ENCODE assay signal across 8 cellular contexts in genomic region chr3:136861890-136862610, GRCh38. TPM values are rescaled to one million over a fixed set of nuclear protein-coding genes. Genes with fewer than 3 reads are reported as not detected.
DNase-seq lines count a peak whose midpoint lies in the region; ATAC-seq, FAIRE-seq and TF ChIP-seq lines count a peak whose summit lies in the region.

NCK1 (plus strand) TSS chr3:136862208; CDS start chr3:136928002, 65,794 bp downstream.

- peak within 1 kb of the TSS; percentile 81 for H2AFZ ChIP-seq in Loucy (ENCODE audit: low read length)

- no peaks in the 10 kb centered on the region for H3K9me3 ChIP-seq in ES-I3 (ENCODE audit: control insufficient read depth, insufficient read depth, low read length)
- no peaks in the 10 kb centered on the region; the same call in 1 of the 2 replicates for H3K9me3 ChIP-seq in Loucy (ENCODE audit: insufficient read depth, low read depth, low read length)

- H3K79me2 ChIP-seq in Loucy (ENCODE audit: insufficient read depth, low read length) = peaks cover 93% of the 10 kb centered on the region

- no peaks in the 10 kb centered on the region for H3K9me2 ChIP-seq in Loucy (replicated peaks; ENCODE audit: low read depth, low read length)

- peak; percentile 99 for ATAC-seq in natural killer cell treated with Interleukin-12 subunit alpha and Interleukin-12 subunit beta and Interleukin-15 and Interleukin-18, amount 100 ng/mL, for 72 hours
- ATAC-seq in stimulated activated naive CD8-positive, alpha-beta T cell treated with anti-CD3 and anti-CD28 coated beads, Interleukin-15, Interleukin-2, amounts not matched to agents 100 U/mL and 50 U/mL, for 24 hours = peak; percentile 99

- peaks cover 42 to 45% of the 10 kb centered on the region in 2 donors for H3K4me1 Mint-ChIP-seq in natural killer cell treated with Interleukin-12 subunit alpha and Interleukin-12 subunit beta and Interleukin-15 and Interleukin-18, amount 100 ng/mL, for 72 hours (ENCODE audit: low read depth in 2 of 2)

- H3K27me3 ChIP-seq in Loucy (ENCODE audit: insufficient read depth, low read length, poor library complexity, severe bottlenecking) = no peaks in the 10 kb centered on the region

- peaks cover 1% of the 10 kb centered on the region for H3K36me3 Mint-ChIP-seq in natural killer cell treated with Interleukin-12 subunit alpha and Interleukin-12 subunit beta and Interleukin-15 and Interleukin-18, amount 100 ng/mL, for 72 hours

- H3K4me3 Mint-ChIP-seq in natural killer cell treated with Interleukin-12 subunit alpha and Interleukin-12 subunit beta and Interleukin-15 and Interleukin-18, amount 100 ng/mL, for 72 hours = peak within 1 kb of the TSS; percentile 92

- H3K9ac ChIP-seq in ES-I3 (ENCODE audit: low read depth, low read length) = peak within 1 kb of the TSS; percentile 90
- peak within 1 kb of the TSS; percentile 86 for H3K9ac ChIP-seq in Loucy (ENCODE audit: low read depth, low read length, poor library complexity, severe bottlenecking)

- no peaks in the 10 kb centered on the region for H3K36me3 ChIP-seq in ES-I3 (ENCODE audit: insufficient read depth, low read length)
- no peaks in the 10 kb centered on the region for H3K36me3 ChIP-seq in Loucy (ENCODE audit: insufficient read depth, low read length)

- H4K20me1 ChIP-seq in Loucy (ENCODE audit: insufficient read depth, low read length, poor library complexity, severe bottlenecking) = peaks cover 52% of the 10 kb centered on the region

- peak within 1 kb of the TSS; percentile 91 for H3K4me3 ChIP-seq in Loucy (ENCODE audit: low read length, poor library complexity, severe bottlenecking)

- DNase-seq in H54 (ENCODE audit: insufficient read length, low spot score) (peak; percentile 89), fibroblast of peridontal ligament (ENCODE audit: extremely low read depth) (peak; percentile 96)
- peak; percentile 98 for DNase-seq in activated T-helper 9 cell treated with anti-CD3 and anti-CD28 coated beads, Interleukin-2, amount 50 U/mL, for 16 hours (ENCODE audit: low read depth)
- DNase-seq in natural killer cell treated with Interleukin-12 subunit alpha and Interleukin-12 subunit beta and Interleukin-15 and Interleukin-18, amount 100 ng/mL, for 72 hours (ENCODE audit: low spot score) = peak; percentile 99
- DNase-seq in stimulated activated naive CD8-positive, alpha-beta T cell treated with anti-CD3 and anti-CD28 coated beads, Interleukin-15, Interleukin-2, amounts not matched to agents 100 U/mL and 50 U/mL, for 24 hours = peak; percentile 96

- H3K4me2 ChIP-seq in Loucy (ENCODE audit: low read depth, low read length, poor library complexity, severe bottlenecking) = peak within 1 kb of the TSS; percentile 99

- TF ChIP-seq POLR2A in H54 (IDR thresholded peaks at IDR 0.05; ENCODE audit: low read depth, low read length) = peak; percentile 96
- peak; percentile 98 for TF ChIP-seq POLR2A in Raji (IDR thresholded peaks at IDR 0.05; ENCODE audit: insufficient read depth, low read depth, low read length)

- H3K27ac Mint-ChIP-seq in natural killer cell treated with Interleukin-12 subunit alpha and Interleukin-12 subunit beta and Interleukin-15 and Interleukin-18, amount 100 ng/mL, for 72 hours = peak within 1 kb of the TSS; percentile 96 to 97

- no peaks in the 10 kb centered on the region for H3K27me3 Mint-ChIP-seq in natural killer cell treated with Interleukin-12 subunit alpha and Interleukin-12 subunit beta and Interleukin-15 and Interleukin-18, amount 100 ng/mL, for 72 hours

- peak; percentile 45 for TF ChIP-seq CTCF in Loucy (conservative IDR thresholded peaks at IDR 0.05; ENCODE audit: low read length)

- 0 out of 2 replicates have a peak, but pooled peaks cover 4% of the 10 kb centered on the region for H3F3A ChIP-seq in Loucy (ENCODE audit: low read depth)

- FAIRE-seq in H54 (lab: Jason Lieb, UNC) = peak; percentile 75

- H3K4me1 ChIP-seq in ES-I3 (ENCODE audit: insufficient read depth, low read length) (peaks cover 17% of the 10 kb centered on the region; the same call in 1 of the 2 replicates), Loucy (ENCODE audit: insufficient read depth, low read length, poor library complexity, severe bottlenecking) (peaks cover 21% of the 10 kb centered on the region)

- no peaks in the 10 kb centered on the region for H3K9me3 Mint-ChIP-seq in natural killer cell treated with Interleukin-12 subunit alpha and Interleukin-12 subunit beta and Interleukin-15 and Interleukin-18, amount 100 ng/mL, for 72 hours

RNA-seq across cellular contexts. Expression of gene NCK1, which starts in this region (rescaled TPM):
- total RNA-seq in natural killer cell treated with Interleukin-12 subunit alpha and Interleukin-12 subunit beta and Interleukin-15 and Interleukin-18, amount 100 ng/mL, for 72 hours = 10 to 100 TPM; 41.2 to 63.6 TPM

Comparison
In these comparisons a context has a peak if more than half of its experiments do, and no peak if none do; other contexts are left out.
1. Peak in every context shown above with its lines: DNase-seq, ATAC-seq and H3K4me3 ChIP-seq.